ENCODE assay signal across 31 cellular contexts in the genomic region with DNA sequence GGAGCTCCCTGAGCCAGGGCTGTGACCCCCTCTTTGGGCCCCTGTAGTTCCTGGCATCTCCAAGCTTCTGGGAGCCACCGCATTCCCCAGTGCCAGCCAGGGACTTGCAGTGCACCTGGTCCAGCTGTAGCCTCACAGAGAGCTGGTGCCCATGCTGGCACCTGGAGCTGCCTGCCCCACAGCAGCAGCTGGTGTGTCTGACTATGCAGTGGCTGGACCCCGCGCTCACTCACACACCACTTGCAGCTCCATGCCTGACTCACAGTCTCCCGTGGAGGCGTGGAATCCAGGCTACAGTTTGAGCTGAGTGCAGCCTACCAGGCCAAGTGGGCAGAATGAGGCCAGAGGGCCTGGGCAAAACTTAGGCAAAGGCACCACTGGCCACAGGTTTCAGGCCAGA.
"Had no signal": no experiment of that assay in that cellular context is flagged by ENCODE, and none has a peak within 500 bp of the region (broad histone marks: within the 10 kb centered on the region; RNA-seq: fewer than 3 reads in every experiment).

No MANE protein-coding gene starts in this region.

- H3K9me3 Mint-ChIP-seq: dendritic cell treated with granulocyte-macrophage colony-stimulating factor and Interleukin-4, amounts not matched to agents 40 ng/mL and 50 ng/mL, for 4 days; nephron; neural progenitor cell had no signal

- H3K9ac ChIP-seq: neural progenitor cell had no signal

- DNase-seq: colonic mucosa; effector CD8-positive, alpha-beta T cell; endodermal cell; foreskin fibroblast; heart left ventricle; left cardiac atrium; mesendoderm; midbrain; naive thymus-derived CD4-positive, alpha-beta T cell; nucleus accumbens; right lobe of liver; small intestine; stimulated activated CD4-positive, alpha-beta T cell treated with anti-CD3 and anti-CD28 coated beads, Interleukin-12 subunit alpha, Interleukin-12 subunit beta, amount 100 ng/mL, for 4 hours; stimulated activated CD4-positive, alpha-beta T cell treated with anti-CD3 and anti-CD28 coated beads, Interleukin-1b, Interleukin-23, amount 100 ng/mL, for 48 hours; stimulated activated CD4-positive, alpha-beta T cell treated with anti-CD3 and anti-CD28 coated beads, Interleukin-4, amount 100 ng/mL, for 1 hour; stimulated activated CD8-positive, alpha-beta memory T cell treated with anti-CD3 and anti-CD28 coated beads, Interleukin-4, amount 100 ng/mL, for 48 hours; stimulated activated naive CD4-positive, alpha-beta T cell treated with Interleukin-2 at 50 U/mL for 16 hours; substantia nigra; upper lobe of right lung; uterus had no signal

- H3K79me2 ChIP-seq: hepatocyte had no signal

- H3K36me3 ChIP-seq: colonic mucosa, gastroesophageal sphincter, heart left ventricle, left lung, neural progenitor cell, prostate gland, right lobe of liver, thoracic aorta, tibial nerve, upper lobe of right lung, uterus had no signal

- H3K27me3 Mint-ChIP-seq: dendritic cell treated with granulocyte-macrophage colony-stimulating factor and Interleukin-4, amounts not matched to agents 40 ng/mL and 50 ng/mL, for 4 days had no signal

- H3K36me3 Mint-ChIP-seq: naive thymus-derived CD4-positive, alpha-beta T cell; neural progenitor cell had no signal

- H3K27me3 ChIP-seq: colonic mucosa, gastroesophageal sphincter, heart left ventricle, hepatocyte, left lung, neural progenitor cell, right lobe of liver, tibial nerve, upper lobe of right lung, uterus had no signal

- H3K4me1 ChIP-seq: colonic mucosa, gastroesophageal sphincter, left lung, neural progenitor cell, prostate gland, right lobe of liver, tibial nerve, upper lobe of right lung, uterus had no signal

- H3K4me2 ChIP-seq: hepatocyte, neural progenitor cell had no signal

- H2AFZ ChIP-seq: hepatocyte, neural progenitor cell had no signal

- FAIRE-seq: small intestine had no signal

- H3K4me3 Mint-ChIP-seq: dendritic cell treated with granulocyte-macrophage colony-stimulating factor and Interleukin-4, amounts not matched to agents 40 ng/mL and 50 ng/mL, for 4 days; endodermal cell; naive thymus-derived CD4-positive, alpha-beta T cell; nephron; neural progenitor cell had no signal

- ATAC-seq: esophagus mucosa; gastroesophageal sphincter; heart left ventricle; left cardiac atrium; left lung; naive thymus-derived CD4-positive, alpha-beta T cell; right lobe of liver; upper lobe of right lung had no signal

- H3K9me3 ChIP-seq: colonic mucosa, gastroesophageal sphincter, heart left ventricle, left lung, prostate gland, right lobe of liver, thoracic aorta, tibial nerve, upper lobe of right lung, uterus had no signal

- H3K27ac ChIP-seq: colonic mucosa, epithelial cell of prostate, gastroesophageal sphincter, heart left ventricle, hepatocyte, left lung, neural progenitor cell, prostate gland, right lobe of liver, thoracic aorta, tibial nerve, upper lobe of right lung, uterus had no signal

- H3K4me1 Mint-ChIP-seq: endodermal cell; naive thymus-derived CD4-positive, alpha-beta T cell; nephron; neural progenitor cell had no signal

- H3K27ac Mint-ChIP-seq: dendritic cell treated with granulocyte-macrophage colony-stimulating factor and Interleukin-4, amounts not matched to agents 40 ng/mL and 50 ng/mL, for 4 days; endodermal cell; naive thymus-derived CD4-positive, alpha-beta T cell; nephron; neural progenitor cell had no signal

- H3K4me3 ChIP-seq: colonic mucosa, gastroesophageal sphincter, heart left ventricle, hepatocyte, left lung, neural progenitor cell, prostate gland, right lobe of liver, thoracic aorta, tibial nerve, upper lobe of right lung, uterus had no signal
